16 cellular contexts compared by ENCODE assay signal in genomic region chr5:6900247-6900646, GRCh38.
DNase-seq lines count a peak whose midpoint lies in the region; ATAC-seq, FAIRE-seq and TF ChIP-seq lines count a peak whose summit lies in the region.
"Had no signal": no experiment of that assay in that cellular context is flagged by ENCODE, and none has a peak within 500 bp of the region (broad histone marks: within the 10 kb centered on the region; RNA-seq: fewer than 3 reads in every experiment).

No MANE protein-coding gene starts in this region.

- H3K9me1 ChIP-seq in K562 (ENCODE audit: control insufficient read depth, insufficient read depth, low read length) = no peaks in the 10 kb centered on the region

- no peaks in the 10 kb centered on the region for H3K36me3 ChIP-seq in Caco-2 (ENCODE audit: control insufficient read depth, insufficient read depth, low read length)
- no peaks in the 10 kb centered on the region for H3K36me3 ChIP-seq in K562 (ENCODE audit: control insufficient read depth, insufficient read depth, low read length)
- H3K36me3 ChIP-seq in neural progenitor cell = no peaks in the 10 kb centered on the region
- H3K36me3 ChIP-seq: BLaER1 treated with 17β-estradiol and CSF1 and Interleukin-3, amounts not matched to agents 10 nM and 100 nM had no signal

- H3K79me2 ChIP-seq in K562 (ENCODE audit: control insufficient read depth, insufficient read depth, low read length) = no peaks in the 10 kb centered on the region
- H3K79me2 ChIP-seq in neural progenitor cell (ENCODE audit: low read depth) = no peaks in the 10 kb centered on the region

- CTCF ChIA-PET in Caco-2 (lab: Charles Lee) (no interaction called here), K562 (lab: Yijun Ruan, JAX; ENCODE audit: low intra/inter-chr PET ratio) (no interaction called here)

- in situ Hi-C loops in K562 (cut with MboI) = no loop called here

- BruUV-seq in Caco-2 (replicated peaks; lab: Mats Ljungman, UMichigan) (no TSS peak), K562 (replicated peaks; lab: Mats Ljungman, UMichigan) (no TSS peak)

- H3K27me3 ChIP-seq in Caco-2 (replicated peaks; ENCODE audit: control insufficient read depth, insufficient read depth, low read length) (no peaks in the 10 kb centered on the region), K562 (ENCODE audit: control insufficient read depth in 2 of 2, insufficient read depth in 2 of 2, low read length in 2 of 2) (peaks cover 0 to 5% of the 10 kb centered on the region in 2 experiments; a peak in 1 of 5 replicates), neural progenitor cell (no peaks in the 10 kb centered on the region)
- H3K27me3 ChIP-seq: BLaER1 treated with 17β-estradiol and CSF1 and Interleukin-3, amounts not matched to agents 10 nM and 100 nM had no signal

- DNase-seq in Caco-2 (no peak), K562 (ENCODE audit: extremely low read depth in 1 of 4, low spot score in 3 of 4) (no peak), neural progenitor cell (ENCODE audit: low spot score) (no peak), RCC 7860 (ENCODE audit: low spot score) (no peak)
- DNase-seq: ACHN; CD4-positive, alpha-beta memory T cell; DMS79; KG1; NCI-H510A treated with DMSO at 0.1 percent for 48 hours; SIG-M5; SK-N-SH had no signal

- no peak for ATAC-seq in K562
- no peak for ATAC-seq in HG03439 (IDR thresholded peaks at IDR 0.05; ENCODE audit: unreplicated experiment)
- no peak for ATAC-seq in GM19395 (IDR thresholded peaks at IDR 0.05; ENCODE audit: unreplicated experiment)

- H2AFZ ChIP-seq in K562 (ENCODE audit: low read depth, low read length) (no peak overlapping the region), neural progenitor cell (replicated peaks) (no peak overlapping the region)

- H3K4me3 ChIP-seq in Caco-2 (ENCODE audit: low read depth, low read length) = no peak overlapping the region
- no peak overlapping the region for H3K4me3 ChIP-seq in K562
- no peak overlapping the region for H3K4me3 ChIP-seq in neural progenitor cell
- H3K4me3 ChIP-seq: BLaER1 treated with 17β-estradiol and CSF1 and Interleukin-3, amounts not matched to agents 10 nM and 100 nM had no signal

- H4K20me1 ChIP-seq in K562 (replicated peaks; ENCODE audit: control insufficient read depth, insufficient read depth, low read length) = no peaks in the 10 kb centered on the region
- no peaks in the 10 kb centered on the region for H4K20me1 ChIP-seq in neural progenitor cell (ENCODE audit: low read depth)
- H4K20me1 ChIP-seq: BLaER1 treated with 17β-estradiol and CSF1 and Interleukin-3, amounts not matched to agents 10 nM and 100 nM had no signal

- H3K9ac ChIP-seq in K562 (ENCODE audit: insufficient read depth in 1 of 2, low read depth in 2 of 2, low read length in 2 of 2) (no peak overlapping the region), neural progenitor cell (no peak overlapping the region)
- H3K9ac ChIP-seq: BLaER1 treated with 17β-estradiol and CSF1 and Interleukin-3, amounts not matched to agents 10 nM and 100 nM; SK-N-SH had no signal

- no peaks in the 10 kb centered on the region for H3K36me3 Mint-ChIP-seq in Caco-2 (ENCODE audit: insufficient read depth, unreplicated experiment)
- no peaks in the 10 kb centered on the region for H3K36me3 Mint-ChIP-seq in neural progenitor cell
- H3K36me3 Mint-ChIP-seq: CD4-positive, alpha-beta memory T cell had no signal

- no peak for TF ChIP-seq POLR2A in K562 (conservative IDR thresholded peaks at IDR 0.05)

- H3K4me2 ChIP-seq in K562 (ENCODE audit: insufficient read depth, low read length) (no peak overlapping the region), neural progenitor cell (no peak overlapping the region)
- H3K4me2 ChIP-seq: BLaER1 treated with 17β-estradiol and CSF1 and Interleukin-3, amounts not matched to agents 10 nM and 100 nM; SK-N-SH had no signal

- FAIRE-seq in K562 (lab: Jason Lieb, UNC) (no peak), RCC 7860 (lab: Jason Lieb, UNC) (no peak)
- FAIRE-seq: H54 had no signal

- no peaks in the 10 kb centered on the region for H3K4me1 Mint-ChIP-seq in Caco-2 (ENCODE audit: low read depth, unreplicated experiment)
- H3K4me1 Mint-ChIP-seq in neural progenitor cell = peaks cover 8% of the 10 kb centered on the region
- H3K4me1 Mint-ChIP-seq: CD4-positive, alpha-beta memory T cell had no signal

- no peaks in the 10 kb centered on the region for H3F3A ChIP-seq in neural progenitor cell (ENCODE audit: low read depth)

- H3K27ac Mint-ChIP-seq in Caco-2 (ENCODE audit: unreplicated experiment) (peak overlapping the region; percentile 43), neural progenitor cell (peak overlapping the region; percentile 43)
- H3K27ac Mint-ChIP-seq: CD4-positive, alpha-beta memory T cell had no signal

- H3K4me1 ChIP-seq in Caco-2 (no peaks in the 10 kb centered on the region), K562 (replicated peaks in 1 of 2; ENCODE audit: control insufficient read depth in 2 of 2, insufficient read depth in 2 of 2, low read length in 2 of 2) (no peaks in the 10 kb centered on the region; a peak in 1 of 5 replicates), neural progenitor cell (peaks cover 24% of the 10 kb centered on the region)
- H3K4me1 ChIP-seq: BLaER1 treated with 17β-estradiol and CSF1 and Interleukin-3, amounts not matched to agents 10 nM and 100 nM had no signal

- H3K9me3 ChIP-seq in Caco-2 (no peaks in the 10 kb centered on the region), K562 (replicated peaks; ENCODE audit: control insufficient read depth, insufficient read depth, low read depth, low read length) (no peaks in the 10 kb centered on the region), neural progenitor cell (ENCODE audit: low read depth) (no peaks in the 10 kb centered on the region)
- H3K9me3 ChIP-seq: SK-N-SH had no signal

- H3K27me3 Mint-ChIP-seq in Caco-2 (ENCODE audit: insufficient read depth, unreplicated experiment) = no peaks in the 10 kb centered on the region
- peaks cover 10% of the 10 kb centered on the region for H3K27me3 Mint-ChIP-seq in neural progenitor cell (ENCODE audit: insufficient read depth, low read depth)

- TF ChIP-seq EP300 in K562 (IDR thresholded peaks at IDR 0.05; ENCODE audit: low read length) = no peak

- POLR2A ChIA-PET in Caco-2 (lab: Charles Lee) (no interaction called here), K562 (lab: Yijun Ruan, JAX) (no interaction called here)

- H3K9me3 Mint-ChIP-seq in Caco-2 (ENCODE audit: unreplicated experiment) (peaks cover 23% of the 10 kb centered on the region), neural progenitor cell (peaks cover 14% of the 10 kb centered on the region)

- 0 out of 2 replicates have a peak overlapping the region, but pooled peaks have one; percentile 37 for H3K27ac ChIP-seq in 22Rv1
- H3K27ac ChIP-seq in K562 (ENCODE audit: extremely low read depth, low read depth, low read length) = no peak overlapping the region
- no peak overlapping the region for H3K27ac ChIP-seq in neural progenitor cell
- H3K27ac ChIP-seq: BLaER1 treated with 17β-estradiol and CSF1 and Interleukin-3, amounts not matched to agents 10 nM and 100 nM had no signal

- no peak for TF ChIP-seq RAD21 in K562 (CRISPR knock-in tag; conservative IDR thresholded peaks at IDR 0.05 in 1 of 2, IDR thresholded peaks at IDR 0.05 in 1 of 2)

- H3K4me3 Mint-ChIP-seq in Caco-2 (ENCODE audit: unreplicated experiment) (peak overlapping the region; percentile 48), neural progenitor cell (no peak overlapping the region)
- H3K4me3 Mint-ChIP-seq: CD4-positive, alpha-beta memory T cell had no signal

- 1% methylated on average over 4 of the region's 4 CpGs for WGBS in K562 (ENCODE audit: insufficient coverage, low coverage, missing lambda C conversion rate)

- intact Hi-C loops in Caco-2 (cut with micrococcal nuclease; ENCODE audit: unreplicated experiment) = no loop called here
- intact Hi-C loops in K562 (cut with micrococcal nuclease) = no loop called here

- TF ChIP-seq CTCF in 22Rv1 (IDR thresholded peaks at IDR 0.05) = no peak
- TF ChIP-seq CTCF in Caco-2 (IDR thresholded peaks at IDR 0.05; ENCODE audit: insufficient read depth in 1 of 2, low read depth in 1 of 2, low read length in 1 of 2, severe bottlenecking in 1 of 2, unreplicated experiment in 1 of 2) = no peak
- no peak for TF ChIP-seq CTCF in K562 (IDR thresholded peaks at IDR 0.05 in 2 of 3, conservative IDR thresholded peaks at IDR 0.05 in 1 of 3; ENCODE audit: insufficient read depth in 2 of 3, low read depth in 1 of 3, low read length in 3 of 3)
- TF ChIP-seq CTCF in neural progenitor cell (IDR thresholded peaks at IDR 0.05) = no peak

TF ChIP-seq in K562, 482 proteins besides CTCF, POLR2A, EP300 and RAD21:
- TF ChIP-seq MAFF (IDR thresholded peaks at IDR 0.05; ENCODE audit: low read length) (0 out of 2 replicates have a peak, but pooled peaks have one; percentile 22), HEY1 (CRISPR knock-in tag; IDR thresholded peaks at IDR 0.05; ENCODE audit: borderline replicate concordance) (no peak), ZNF316 (IDR thresholded peaks at IDR 0.05) (0 out of 2 replicates have a peak, but pooled peaks have one; percentile 2)
